In genomic region chr20:12255571-12255970, GRCh38 we compare ENCODE assay signal across 14 cellular contexts.
"Had no signal": no experiment of that assay in that cellular context is flagged by ENCODE, and none has a peak within 500 bp of the region (broad histone marks: within the 10 kb centered on the region; RNA-seq: fewer than 3 reads in every experiment).

No MANE protein-coding gene starts in this region.

- ATAC-seq: activated CD4-positive, CD25-positive, alpha-beta regulatory T cell treated with anti-CD3 and anti-CD28 coated beads, Interleukin-2, amount 50 U/mL, for 24 hours; activated CD8-positive, alpha-beta memory T cell treated with anti-CD3 and anti-CD28 coated beads, Interleukin-2, amount 10 ng/mL, durations not matched to agents 7 days and 5 days; left cardiac atrium; natural killer cell treated with Interleukin-12 subunit alpha and Interleukin-12 subunit beta and Interleukin-15 and Interleukin-18, amount 100 ng/mL, for 72 hours had no signal

- H3K27ac ChIP-seq: coronary artery, prostate gland, sigmoid colon, suprapubic skin had no signal

- H3K36me3 ChIP-seq: prostate gland, sigmoid colon, suprapubic skin had no signal

- FAIRE-seq: astrocyte had no signal

- H3K4me3 ChIP-seq: coronary artery, prostate gland, sigmoid colon, suprapubic skin had no signal

- H3K9me3 ChIP-seq: prostate gland, sigmoid colon, suprapubic skin had no signal

- H3K27me3 ChIP-seq: sigmoid colon, suprapubic skin had no signal

- H3K4me1 ChIP-seq: prostate gland, sigmoid colon, suprapubic skin had no signal

- DNase-seq: activated CD4-positive, alpha-beta T cell treated with anti-CD3 and anti-CD28 coated beads, Interleukin-2, amount 50 U/mL, for 4 hours; activated CD8-positive, alpha-beta memory T cell treated with anti-CD3 and anti-CD28 coated beads, Interleukin-2, amount 10 ng/mL, durations not matched to agents 7 days and 5 days; activated T-cell treated with anti-CD3 and anti-CD28 coated beads, Interleukin-2, amount 50 U/mL, for 48 hours; effector memory CD4-positive, alpha-beta T cell; left cardiac atrium; sigmoid colon; stimulated activated CD4-positive, alpha-beta T cell treated with anti-CD3 and anti-CD28 coated beads, Interleukin-2, amount 100 ng/mL, for 48 hours; stimulated activated naive CD4-positive, alpha-beta T cell treated with Interleukin-2 at 50 U/mL for 16 hours had no signal
